In genomic region chr19:3268326-3268725, GRCh38 we compare ENCODE assay signal across 23 cellular contexts. TPM values are rescaled to one million over a fixed set of nuclear protein-coding genes. Genes with fewer than 3 reads are reported as not detected.
"Had no signal": no experiment of that assay in that cellular context is flagged by ENCODE, and none has a peak within 500 bp of the region (broad histone marks: within the 10 kb centered on the region; RNA-seq: fewer than 3 reads in every experiment).

No MANE protein-coding gene starts in this region.

- DNase-seq: activated B cell treated with CpG ODN at 0.5 μM for 24 hours; activated CD4-positive, alpha-beta T cell treated with anti-CD3 and anti-CD28 coated beads, Interleukin-2, amount 50 U/mL, for 1 hour; activated CD8-positive, alpha-beta T cell treated with anti-CD3 and anti-CD28 coated beads for 36 hours; activated T-cell treated with anti-CD3 and anti-CD28 coated beads, Interleukin-2, amount 50 U/mL, for 4 hours; foreskin keratinocyte; mammary epithelial cell; naive thymus-derived CD4-positive, alpha-beta T cell; right lobe of liver; stimulated activated CD4-positive, alpha-beta T cell treated with anti-CD3 and anti-CD28 coated beads, Interleukin-12 subunit alpha, Interleukin-12 subunit beta, amount 100 ng/mL, for 4 hours; stimulated activated CD4-positive, alpha-beta T cell treated with anti-CD3 and anti-CD28 coated beads, Interleukin-4, amount 100 ng/mL, for 1 hour; stimulated activated naive CD8-positive, alpha-beta T cell treated with anti-CD3 and anti-CD28 coated beads, Interleukin-15, Interleukin-2, amounts not matched to agents 100 U/mL and 50 U/mL, for 24 hours; T-helper 1 cell; uterus had no signal

- H3K4me3 ChIP-seq: esophagus muscularis mucosa, right lobe of liver, skin epidermis, uterus had no signal

- H3K27ac Mint-ChIP-seq: activated B cell treated with CpG ODN at 0.5 μM for 24 hours; activated CD8-positive, alpha-beta T cell treated with anti-CD3 and anti-CD28 coated beads for 36 hours; activated naive CD4-positive, alpha-beta T cell treated with anti-CD3 and anti-CD28 coated beads, Interleukin-2, amount 50 U/mL, for 24 hours; activated T-helper 17 cell treated with anti-CD3 and anti-CD28 coated beads, Interleukin-2, amount 50 U/mL, for 72 hours; mesothelial cell of epicardium; naive thymus-derived CD4-positive, alpha-beta T cell; progenitor cell of endocrine pancreas; T-helper 2 cell treated with Interferon-gamma antibody and Interleukin-4, amounts not matched to agents 5 μg/mL and 100 μg/mL, for 36 hours; type B pancreatic cell had no signal

- H3K27ac ChIP-seq: esophagus muscularis mucosa, foreskin keratinocyte, right lobe of liver, skin epidermis, uterus had no signal

- H3K27me3 ChIP-seq: uterus had no signal

- ATAC-seq: activated CD8-positive, alpha-beta T cell treated with anti-CD3 and anti-CD28 coated beads for 36 hours; activated T-cell treated with anti-CD3 and anti-CD28 coated beads, Interleukin-2, amount 50 U/mL, for 4 hours; activated T-helper 17 cell treated with anti-CD3 and anti-CD28 coated beads, Interleukin-2, amount 50 U/mL, for 72 hours; foreskin keratinocyte; naive thymus-derived CD4-positive, alpha-beta T cell; right lobe of liver; stimulated activated naive CD8-positive, alpha-beta T cell treated with anti-CD3 and anti-CD28 coated beads, Interleukin-15, Interleukin-2, amounts not matched to agents 100 U/mL and 50 U/mL, for 24 hours had no signal

- H3K9me3 Mint-ChIP-seq: activated CD8-positive, alpha-beta T cell treated with anti-CD3 and anti-CD28 coated beads for 36 hours; activated naive CD4-positive, alpha-beta T cell treated with anti-CD3 and anti-CD28 coated beads, Interleukin-2, amount 50 U/mL, for 24 hours; activated T-cell treated with anti-CD3 and anti-CD28 coated beads, Interleukin-2, amount 50 U/mL, for 4 hours; activated T-helper 17 cell treated with anti-CD3 and anti-CD28 coated beads, Interleukin-2, amount 50 U/mL, for 72 hours; neural crest cell; T-helper 2 cell treated with Interferon-gamma antibody and Interleukin-4, amounts not matched to agents 5 μg/mL and 100 μg/mL, for 36 hours; type B pancreatic cell had no signal

- H3K36me3 Mint-ChIP-seq: activated naive CD4-positive, alpha-beta T cell treated with anti-CD3 and anti-CD28 coated beads, Interleukin-2, amount 50 U/mL, for 24 hours; mesothelial cell of epicardium; naive thymus-derived CD4-positive, alpha-beta T cell; type B pancreatic cell had no signal

RNA-seq across cellular contexts. Expression of gene CELF5, which starts 43.9 kb away (rescaled TPM):
- total RNA-seq: activated B cell treated with CpG ODN at 0.5 μM for 24 hours, omental fat pad had no signal
